Comparison of ENCODE assay signal across 7 cellular contexts in genomic region chr16:8567355-8568230, GRCh38. TPM values are rescaled to one million over a fixed set of nuclear protein-coding genes. Genes with fewer than 3 reads are reported as not detected.
DNase-seq lines count a peak whose midpoint lies in the region; ATAC-seq and TF ChIP-seq lines count a peak whose summit lies in the region.

No MANE protein-coding gene starts in this region.

- H3K9me3 Mint-ChIP-seq in HFFc6, result no peaks in the 10 kb centered on the region
- H3K9me3 Mint-ChIP-seq in activated naive CD8-positive, alpha-beta T cell treated with anti-CD3 and anti-CD28 coated beads for 36 hours, result no peaks in the 10 kb centered on the region

- peak in 3 of 4 donors; percentile 77 to 88 (median 84) for ATAC-seq in heart left ventricle

- peaks cover 0 to 7% (median 0%) of the 10 kb centered on the region in 9 donors for H3K27me3 ChIP-seq in heart left ventricle

- no peaks in the 10 kb centered on the region for H3K9me3 ChIP-seq in heart left ventricle

- H3K36me3 ChIP-seq in heart left ventricle, result no peaks in the 10 kb centered on the region

- peaks cover 0 to 12% (median 0%) of the 10 kb centered on the region in 12 donors for H3K4me1 ChIP-seq in heart left ventricle

- no peaks in the 10 kb centered on the region for H3K36me3 Mint-ChIP-seq in HFFc6 (ENCODE audit: low read depth)
- H3K36me3 Mint-ChIP-seq in activated naive CD8-positive, alpha-beta T cell treated with anti-CD3 and anti-CD28 coated beads for 36 hours, result no peaks in the 10 kb centered on the region

- intact Hi-C loops in heart left ventricle (cut with DNase I), result loop anchor here (2.0 to 10.0 kb wide), 10 partner anchors 90 to 1617 kb away; partner anchors contain the start of genes LITAFD (in 8 of the 10), GRIN2A (in 3 of the 10), PMM2 (in 2 of the 10) and TMEM186 (in 2 of the 10)

- H3K27ac Mint-ChIP-seq in HFFc6, result peak overlapping the region; percentile 52; the same call in 1 of the 2 replicates
- H3K27ac Mint-ChIP-seq in activated naive CD8-positive, alpha-beta T cell treated with anti-CD3 and anti-CD28 coated beads for 36 hours, result no peak overlapping the region

- TF ChIP-seq POLR2A in NB4 (IDR thresholded peaks at IDR 0.05; ENCODE audit: extremely low read depth, insufficient read length), result no peak
- TF ChIP-seq POLR2A in heart left ventricle (IDR thresholded peaks at IDR 0.05), result no peak

- H3K4me3 ChIP-seq in NB4 (ENCODE audit: low read depth, low read length) (no peak overlapping the region), heart left ventricle (no peak overlapping the region)

- no peak overlapping the region for H3K27ac ChIP-seq in heart left ventricle

- DNase-seq in HFFc6 (peak; percentile 91), NB4 (ENCODE audit: low read depth) (peak; percentile 92), SKM-1 (lab: John Stamatoyannopoulos, UW; ENCODE audit: unreplicated experiment) (peak; percentile 95), heart left ventricle (peak; percentile 53 to 74 (median 65)), renal cortical epithelial cell (ENCODE audit: low read depth) (peak; percentile 79)
- peak; percentile 73 for DNase-seq in activated naive CD8-positive, alpha-beta T cell treated with anti-CD3 and anti-CD28 coated beads for 36 hours

- TF ChIP-seq CTCF in GM12872 (IDR thresholded peaks at IDR 0.05; ENCODE audit: insufficient read depth, low read depth, low read length) (peak; percentile 96), HFFc6 (IDR thresholded peaks at IDR 0.05) (peak; percentile 99), NB4 (IDR thresholded peaks at IDR 0.05; ENCODE audit: low read depth, low read length) (peak; percentile 90), heart left ventricle (IDR thresholded peaks at IDR 0.05) (peak; percentile 92 to 98 (median 97))

- no peaks in the 10 kb centered on the region; the same call in 1 of the 2 replicates for H3K27me3 Mint-ChIP-seq in HFFc6 (ENCODE audit: insufficient read depth)
- peaks cover 9% of the 10 kb centered on the region for H3K27me3 Mint-ChIP-seq in activated naive CD8-positive, alpha-beta T cell treated with anti-CD3 and anti-CD28 coated beads for 36 hours

- WGBS in heart left ventricle, 4 donors, result 14 to 16% (median 15%) methylated on average over 21 to 23 of the region's 23 CpGs

- peaks cover 24% of the 10 kb centered on the region for H3K4me1 Mint-ChIP-seq in HFFc6 (ENCODE audit: low read depth)
- no peaks in the 10 kb centered on the region for H3K4me1 Mint-ChIP-seq in activated naive CD8-positive, alpha-beta T cell treated with anti-CD3 and anti-CD28 coated beads for 36 hours

- no peak overlapping the region for H3K4me3 Mint-ChIP-seq in HFFc6
- no peak overlapping the region for H3K4me3 Mint-ChIP-seq in activated naive CD8-positive, alpha-beta T cell treated with anti-CD3 and anti-CD28 coated beads for 36 hours

RNA-seq across cellular contexts. Expression of gene TMEM114, which starts 22.7 kb away (rescaled TPM):
- total RNA-seq in HFFc6 (2021; fragmentation: NEBNext Ultra II Directional; extraction: Animal tissue kit (Norgen Biotek cat#: 25700)), result not detected
- total RNA-seq in activated naive CD8-positive, alpha-beta T cell treated with anti-CD3 and anti-CD28 coated beads for 36 hours, result not detected
- not detected for total RNA-seq in heart left ventricle
- polyA plus RNA-seq in heart left ventricle, result not detected
- total RNA-seq in renal cortical epithelial cell, result not detected in 2 replicates

RNA-seq across cellular contexts. Expression of gene METTL22, which starts 53.9 kb away (rescaled TPM):
- 10 to 100 TPM; 33.5 to 38.0 (median 36.0) TPM for total RNA-seq in HFFc6 (2021; fragmentation: NEBNext Ultra II Directional; extraction: Animal tissue kit (Norgen Biotek cat#: 25700))
- total RNA-seq in activated naive CD8-positive, alpha-beta T cell treated with anti-CD3 and anti-CD28 coated beads for 36 hours, result 10 to 100 TPM; 25.0 to 26.8 TPM
- total RNA-seq in heart left ventricle (10 to 100 TPM; 15.3 to 80.3 (median 33.0) TPM), renal cortical epithelial cell (16.5 and 17.0 TPM in 2 replicates)
- polyA plus RNA-seq in heart left ventricle, result 10 to 100 TPM; 34.0 to 44.9 TPM
